In genomic region chr11:59062602-59063529, GRCh38 we compare ENCODE assay signal across 24 cellular contexts. TPM values are rescaled to one million over a fixed set of nuclear protein-coding genes. Genes with fewer than 3 reads are reported as not detected.
DNase-seq lines count a peak whose midpoint lies in the region; ATAC-seq, FAIRE-seq and TF ChIP-seq lines count a peak whose summit lies in the region.
"Had no signal": no experiment of that assay in that cellular context is flagged by ENCODE, and none has a peak within 500 bp of the region (broad histone marks: within the 10 kb centered on the region; RNA-seq: fewer than 3 reads in every experiment).

No MANE protein-coding gene starts in this region.

- ATAC-seq in upper lobe of right lung: no peak
- ATAC-seq in GM18909 (IDR thresholded peaks at IDR 0.05; ENCODE audit: poor library complexity, unreplicated experiment): no peak
- ATAC-seq: right cardiac atrium, Right ventricle myocardium inferior had no signal

- no peaks in the 10 kb centered on the region for H3K79me1 ChIP-seq in H1 (ENCODE audit: low read depth, low read length)

- H2BK12ac ChIP-seq in H1 (ENCODE audit: low read depth, low read length): peak overlapping the region; percentile 17; the same call in 1 of the 2 replicates

- H3K23ac ChIP-seq in H1 (ENCODE audit: insufficient read length): no peak overlapping the region

- no peak overlapping the region for H4K8ac ChIP-seq in H1 (ENCODE audit: extremely low read depth, insufficient read depth, low read length)

- H3K18ac ChIP-seq in H1 (ENCODE audit: extremely low read depth, low read length): no peak overlapping the region

- no peak for TF ChIP-seq EP300 in H1 (IDR thresholded peaks at IDR 0.05; ENCODE audit: borderline replicate concordance in 1 of 2, low read depth in 2 of 2, low read length in 2 of 2)

- no peak overlapping the region for H2BK15ac ChIP-seq in H1 (ENCODE audit: low read length)

- no peaks in the 10 kb centered on the region for H3K79me2 ChIP-seq in H1 (ENCODE audit: control insufficient read depth in 1 of 2, insufficient read depth in 2 of 2, low read length in 2 of 2)

- H3K27ac ChIP-seq in H1 (ENCODE audit: low read depth, low read length): no peak overlapping the region
- no peak overlapping the region for H3K27ac ChIP-seq in upper lobe of right lung
- H3K27ac ChIP-seq: brain microvascular endothelial cell had no signal

- no peak overlapping the region for H3K9ac ChIP-seq in H1 (replicated peaks in 1 of 4; ENCODE audit: extremely low read depth in 1 of 4, low read depth in 3 of 4, low read length in 3 of 4)

- no peak overlapping the region for H2AK5ac ChIP-seq in H1 (ENCODE audit: low read depth, low read length)

- CTCF ChIA-PET in H1 (lab: Charles Lee; ENCODE audit: partially characterized antibody): interaction anchor here (1.1 to 3.5 kb wide), 4 partner anchors 10 to 135 kb away, joined by 3 to 17 read pairs (median 5); no protein-coding TSS in a partner anchor

- TF ChIP-seq CTCF in H1 (IDR thresholded peaks at IDR 0.05; ENCODE audit: control extremely low read depth in 1 of 3, insufficient read depth in 1 of 3, low read depth in 1 of 3, low read length in 3 of 3) (no peak), upper lobe of right lung (IDR thresholded peaks at IDR 0.05) (no peak)

- H2BK20ac ChIP-seq in H1 (ENCODE audit: low read length): no peak overlapping the region

- no peak overlapping the region for H3K14ac ChIP-seq in H1 (ENCODE audit: insufficient read length)

- H3K9me3 ChIP-seq in H1 (ENCODE audit: insufficient read depth in 2 of 2, low read depth in 1 of 2, low read length in 1 of 2): no peaks in the 10 kb centered on the region; a peak in 1 of 4 replicates
- H3K9me3 ChIP-seq in upper lobe of right lung: no peaks in the 10 kb centered on the region

- no peak overlapping the region for H4K91ac ChIP-seq in H1 (replicated peaks; ENCODE audit: insufficient read length, low read length)

- H3K4me1 ChIP-seq in H1 (replicated peaks in 1 of 4; ENCODE audit: control insufficient read depth in 3 of 4, insufficient read depth in 4 of 4, low read length in 3 of 4): no peaks in the 10 kb centered on the region
- H3K4me1 ChIP-seq in upper lobe of right lung: no peaks in the 10 kb centered on the region

- peak; percentile 80 for DNase-seq in DMS53 (lab: John Stamatoyannopoulos, UW)
- peak; percentile 21 for DNase-seq in NCI-H2227 treated with DMSO at 0.1 percent for 48 hours (lab: John Stamatoyannopoulos, UW)
- no peak for DNase-seq in H1 (ENCODE audit: low read depth in 1 of 2, low spot score in 2 of 2)
- peak; percentile 2 for DNase-seq in occipital lobe (lab: John Stamatoyannopoulos, UW)
- no peak for DNase-seq in upper lobe of right lung
- no peak for DNase-seq in NCI-H187 treated with DMSO at 0.1 percent for 48 hours (lab: John Stamatoyannopoulos, UW)
- DNase-seq in NCI-H2029 (lab: John Stamatoyannopoulos, UW): no peak
- DNase-seq: activated CD4-positive, alpha-beta T cell treated with anti-CD3 and anti-CD28 coated beads, Interleukin-2, amount 50 U/mL, for 1 hour; activated naive CD8-positive, alpha-beta T cell treated with anti-CD3 and anti-CD28 coated beads, Interleukin-2, amount 10 ng/mL, durations not matched to agents 7 days and 5 days; brain microvascular endothelial cell; DMS153; endodermal cell; NCI-H1092 treated with DMSO at 0.1 percent for 48 hours; NCI-H2081 treated with DMSO at 0.1 percent for 48 hours; NCI-H526 had no signal

- H3K4me3 ChIP-seq in H1 (ENCODE audit: extremely low read depth in 1 of 4, insufficient read depth in 2 of 4, low read depth in 3 of 4, low read length in 4 of 4): no peak overlapping the region
- H3K4me3 ChIP-seq in upper lobe of right lung: no peak overlapping the region

- WGBS in H1 (ENCODE audit: extremely low coverage in 1 of 2, insufficient coverage in 1 of 2, insufficient read length in 1 of 2, insufficient replicate concordance in 2 of 2, low coverage in 1 of 2, low lambda C conversion rate in 2 of 2, missing lambda C conversion rate in 1 of 2), 2 experiments: 92% methylated on average over 52 of the region's 56 CpGs; no CpG with 5 or more reads in 1 of the 2 experiments

- no peak overlapping the region for H2BK5ac ChIP-seq in H1 (ENCODE audit: low read depth, low read length)

- TF ChIP-seq POLR2A in H1 (IDR thresholded peaks at IDR 0.05; ENCODE audit: control extremely low read depth in 1 of 2, low read depth in 2 of 2, low read length in 2 of 2): no peak

- POLR2A ChIA-PET in H1 (lab: Charles Lee; ENCODE audit: partially characterized antibody): no interaction called here

- no peaks in the 10 kb centered on the region; the same call in 1 of the 2 replicates for H3K23me2 ChIP-seq in H1 (ENCODE audit: low read depth, low read length)

- no peak for FAIRE-seq in H1 (lab: Jason Lieb, UNC)
- FAIRE-seq: colon, urothelium cell line had no signal

- intact Hi-C loops in upper lobe of right lung (cut with DNase I): no loop called here

- no peak overlapping the region for H3K56ac ChIP-seq in H1 (replicated peaks; ENCODE audit: insufficient read length, low read depth, low read length)

- no peaks in the 10 kb centered on the region for H4K20me1 ChIP-seq in H1 (replicated peaks in 1 of 2; ENCODE audit: control insufficient read depth in 1 of 2, insufficient read depth in 2 of 2, low read length in 2 of 2)

- H3K36me3 ChIP-seq in H1 (ENCODE audit: control insufficient read depth in 2 of 4, insufficient read depth in 4 of 4, low read length in 3 of 4): no peaks in the 10 kb centered on the region
- H3K36me3 ChIP-seq in upper lobe of right lung: no peaks in the 10 kb centered on the region
- H3K36me3 ChIP-seq: brain microvascular endothelial cell had no signal

- no peak for TF ChIP-seq RAD21 in H1 (IDR thresholded peaks at IDR 0.05 in 1 of 2, conservative IDR thresholded peaks at IDR 0.05 in 1 of 2; ENCODE audit: low read depth in 2 of 2, low read length in 2 of 2)

- peaks cover 0 to 3% (median 0%) of the 10 kb centered on the region in 4 experiments; a peak in 1 of 7 replicates for H3K27me3 ChIP-seq in H1 (replicated peaks in 1 of 4; ENCODE audit: control insufficient read depth in 3 of 4, extremely low read depth in 1 of 4, insufficient read depth in 3 of 4, low read length in 3 of 4)
- peaks cover 27% of the 10 kb centered on the region for H3K27me3 ChIP-seq in upper lobe of right lung

- H2AFZ ChIP-seq in H1 (ENCODE audit: low read length): no peak overlapping the region

- H4K5ac ChIP-seq in H1 (ENCODE audit: insufficient read length, low read depth, low read length): no peak overlapping the region

- no peak overlapping the region for H3K4me2 ChIP-seq in H1 (ENCODE audit: insufficient read depth in 1 of 2, low read depth in 2 of 2, low read length in 2 of 2)

- H2BK120ac ChIP-seq in H1 (replicated peaks; ENCODE audit: low read depth, low read length): no peak overlapping the region

- H3K4ac ChIP-seq in H1 (replicated peaks; ENCODE audit: insufficient read length, low read depth, low read length): no peak overlapping the region

TF ChIP-seq in H1, 55 proteins besides CTCF, POLR2A, EP300 and RAD21:
- TF ChIP-seq SAP30 (IDR thresholded peaks at IDR 0.05; ENCODE audit: insufficient read depth, insufficient replicate concordance, low read length) (no peak), HDAC2 (IDR thresholded peaks at IDR 0.05; ENCODE audit: borderline replicate concordance in 1 of 2, low read depth in 2 of 2, low read length in 2 of 2) (no peak)
- TF ChIP-seq, protein P1, sequence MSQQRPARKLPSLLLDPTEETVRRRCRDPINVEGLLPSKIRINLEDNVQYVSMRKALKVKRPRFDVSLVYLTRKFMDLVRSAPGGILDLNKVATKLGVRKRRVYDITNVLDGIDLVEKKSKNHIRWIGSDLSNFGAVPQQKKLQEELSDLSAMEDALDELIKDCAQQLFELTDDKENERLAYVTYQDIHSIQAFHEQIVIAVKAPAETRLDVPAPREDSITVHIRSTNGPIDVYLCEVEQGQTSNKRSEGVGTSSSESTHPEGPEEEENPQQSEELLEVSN (IDR thresholded peaks at IDR 0.05): peak; percentile 82

RNA-seq across cellular contexts. Expression of gene GLYATL1B, which starts 23.2 kb away (rescaled TPM):
- not detected in 2 replicates for total RNA-seq in H1 (2021; fragmentation: NEBNext Ultra II Directional; extraction: Animal tissue kit (Norgen Biotek cat#: 25700))
- 0.08 TPM in 1 of 2 replicates, not detected in the other for polyA plus RNA-seq in H1 (2011; rRNA removed)
- not detected for polyA plus RNA-seq in H1 (2011; cell fraction: cytosol; rRNA removed)
- polyA plus RNA-seq in H1 (2011; cell fraction: nucleus; rRNA removed): not detected
- 0.21 to 0.41 TPM in 2 of 4 replicates, not detected in the others for polyA plus RNA-seq in H1 (2012, experiment 1 of 2)
- not detected for polyA plus RNA-seq in H1 (2012, experiment 2 of 2)
- not detected for polyA plus RNA-seq in H1 (2013, experiment 1 of 2)
- polyA plus RNA-seq in H1 (2013, experiment 2 of 2): not detected
- not detected in 2 replicates for polyA minus RNA-seq in H1 (2011; rRNA and poly(A)+ RNA removed)
- polyA minus RNA-seq in H1 (2011; cell fraction: cytosol; rRNA and poly(A)+ RNA removed): not detected
- not detected for polyA minus RNA-seq in H1 (2011; cell fraction: nucleus; rRNA and poly(A)+ RNA removed)
- total RNA-seq in occipital lobe (not detected), upper lobe of right lung (not detected)
- total RNA-seq: activated naive CD8-positive, alpha-beta T cell treated with anti-CD3 and anti-CD28 coated beads, Interleukin-2, amount 10 ng/mL, durations not matched to agents 7 days and 5 days; activated T-helper 2 cell treated with anti-CD3 and anti-CD28 coated beads, Interferon-gamma antibody, Interleukin-2, Interleukin-4, amounts not matched to agents 10 μg/mL and 5 μg/mL and 100 μg/mL, durations not matched to agents 14 hours and 24 hours and 36 hours; endodermal cell; lower leg skin; right cardiac atrium; Right ventricle myocardium inferior; subcutaneous adipose tissue had no signal
- polyA plus RNA-seq: CD14-positive monocyte, right cardiac atrium had no signal

RNA-seq across cellular contexts. Expression of gene FAM111B, which starts 44.2 kb away (rescaled TPM):
- 38.1 and 40.0 TPM in 2 replicates for total RNA-seq in H1 (2021; fragmentation: NEBNext Ultra II Directional; extraction: Animal tissue kit (Norgen Biotek cat#: 25700))
- polyA plus RNA-seq in H1 (2011; rRNA removed): 2.4 and 4.8 TPM in 2 replicates
- 7.5 TPM for polyA plus RNA-seq in H1 (2011; cell fraction: cytosol; rRNA removed)
- 5.0 TPM for polyA plus RNA-seq in H1 (2011; cell fraction: nucleus; rRNA removed)
- 11.0 to 24.2 TPM (median 15.3 TPM) in 4 replicates for polyA plus RNA-seq in H1 (2012, experiment 1 of 2)
- polyA plus RNA-seq in H1 (2012, experiment 2 of 2): 0.72 TPM
- 23.2 TPM for polyA plus RNA-seq in H1 (2013, experiment 1 of 2)
- polyA plus RNA-seq in H1 (2013, experiment 2 of 2): 21.3 TPM
- 23.6 and 43.3 TPM in 2 replicates for polyA minus RNA-seq in H1 (2011; rRNA and poly(A)+ RNA removed)
- 9.8 TPM for polyA minus RNA-seq in H1 (2011; cell fraction: cytosol; rRNA and poly(A)+ RNA removed)
- 69.0 TPM for polyA minus RNA-seq in H1 (2011; cell fraction: nucleus; rRNA and poly(A)+ RNA removed)
- total RNA-seq in occipital lobe (3.9 TPM), upper lobe of right lung (0.87 TPM)

Comparison
In these comparisons a context has a peak if more than half of its experiments do, and no peak if none do; other contexts are left out.
1. DNase-seq: peak in DMS53 (single experiment), NCI-H2227 treated with DMSO at 0.1 percent for 48 hours (single experiment) and occipital lobe (single experiment); none in H1 (0 of 2), upper lobe of right lung (single experiment), NCI-H187 treated with DMSO at 0.1 percent for 48 hours (single experiment) and NCI-H2029 (single experiment).